1 cellular context compared by ENCODE assay signal in genomic region chr20:402898-403581, GRCh38.
TF ChIP-seq lines count a peak whose summit lies in the region.

No MANE protein-coding gene starts in this region.

TF ChIP-seq in IMR-90, 13 proteins besides CTCF, POLR2A, EP300 and RAD21:
- TF ChIP-seq MXI1 (IDR thresholded peaks at IDR 0.05; ENCODE audit: borderline replicate concordance, low read depth, low read length) (no peak), BHLHE40 (IDR thresholded peaks at IDR 0.05; ENCODE audit: low read depth, low read length) (no peak), USF2 (IDR thresholded peaks at IDR 0.05; ENCODE audit: low read depth, low read length) (no peak), RCOR1 (IDR thresholded peaks at IDR 0.05; ENCODE audit: insufficient replicate concordance, low read length) (no peak), MAFK (IDR thresholded peaks at IDR 0.05; ENCODE audit: low read depth, low read length) (no peak), SMC3 (IDR thresholded peaks at IDR 0.05; ENCODE audit: low read depth, low read length) (no peak)
